Comparison of ENCODE assay signal across 8 cellular contexts in the genomic region with DNA sequence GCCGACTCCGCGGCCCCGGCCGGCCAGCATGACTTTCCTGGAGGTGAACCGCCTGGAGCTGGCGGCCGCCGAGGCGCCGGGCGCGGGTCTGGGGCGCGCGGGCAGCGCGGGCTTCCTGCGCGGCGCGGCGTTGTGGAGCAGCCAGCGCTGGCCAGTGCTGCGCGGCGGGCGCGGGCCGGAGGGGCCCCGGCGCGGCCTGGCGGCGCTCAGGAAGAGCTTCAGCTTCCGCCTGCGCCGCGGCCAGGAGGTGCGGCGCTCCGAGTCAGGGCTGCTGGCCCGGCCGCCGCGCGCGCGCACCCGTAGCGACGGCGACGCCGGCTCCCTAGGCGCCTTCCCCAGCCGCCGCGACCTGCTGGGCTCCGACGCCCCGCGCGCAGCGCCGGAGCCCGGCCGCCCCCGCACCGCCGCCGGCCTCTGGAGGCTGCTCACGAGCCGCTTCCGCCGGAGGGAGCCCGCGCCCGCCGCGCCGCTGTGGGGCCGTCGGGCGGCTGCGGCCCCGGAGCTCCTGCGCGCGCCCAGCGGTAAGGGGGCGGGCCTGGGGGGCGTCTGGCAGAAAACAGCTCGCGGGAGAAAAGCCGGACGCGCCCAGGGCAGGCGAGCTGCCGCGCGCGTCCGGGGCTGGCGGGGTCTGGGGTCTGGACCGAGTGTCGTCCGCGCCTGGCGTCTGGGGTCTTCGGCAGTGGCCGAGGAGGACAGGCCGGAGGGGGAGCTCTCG. TPM values are rescaled to one million over a fixed set of nuclear protein-coding genes. Genes with fewer than 3 reads are reported as not detected.
A peak's percentile ranks its signal among the peaks of the same experiment; 100 is the strongest.
DNase-seq lines count a peak whose midpoint lies in the region; ATAC-seq, FAIRE-seq and TF ChIP-seq lines count a peak whose summit lies in the region.

No MANE protein-coding gene starts in this region.

- peaks cover 22% of the 10 kb centered on the region for H3K27me3 Mint-ChIP-seq in CD4-positive, alpha-beta T cell
- peaks cover 19% of the 10 kb centered on the region for H3K27me3 Mint-ChIP-seq in neural crest cell (ENCODE audit: low read depth)

- H3K4ac ChIP-seq in H1 (replicated peaks; ENCODE audit: insufficient read length, low read depth, low read length): no peak overlapping the region

- H3K4me1 ChIP-seq in H1 (replicated peaks in 1 of 4; ENCODE audit: control insufficient read depth in 3 of 4, insufficient read depth in 4 of 4, low read length in 3 of 4): peaks cover 0 to 24% (median 16%) of the 10 kb centered on the region in 4 experiments; a peak in 6 of 7 replicates

- H3K9me3 Mint-ChIP-seq in CD4-positive, alpha-beta T cell: no peaks in the 10 kb centered on the region
- no peaks in the 10 kb centered on the region for H3K9me3 Mint-ChIP-seq in neural crest cell

- peaks cover 26% of the 10 kb centered on the region for H3K36me3 Mint-ChIP-seq in CD4-positive, alpha-beta T cell (ENCODE audit: low read depth)
- H3K36me3 Mint-ChIP-seq in neural crest cell (ENCODE audit: low read depth): no peaks in the 10 kb centered on the region

- intact Hi-C loops in CD4-positive, alpha-beta T cell (cut with DNase I, micrococcal nuclease): no loop called here

- ATAC-seq in CD4-positive, alpha-beta T cell (ENCODE audit: poor library complexity): peak; percentile 38
- ATAC-seq in GM19023 (IDR thresholded peaks at IDR 0.05; ENCODE audit: unreplicated experiment): no peak
- ATAC-seq in HG03159 (IDR thresholded peaks at IDR 0.05; ENCODE audit: unreplicated experiment): no peak

- peaks cover 47 to 61% of the 10 kb centered on the region in 2 experiments for H4K20me1 ChIP-seq in H1 (replicated peaks in 1 of 2; ENCODE audit: control insufficient read depth in 1 of 2, insufficient read depth in 2 of 2, low read length in 2 of 2)

- H2BK15ac ChIP-seq in H1 (ENCODE audit: low read length): no peak overlapping the region

- H3K9me3 ChIP-seq in CD4-positive, alpha-beta T cell (ENCODE audit: control insufficient read depth, low read length): no peaks in the 10 kb centered on the region
- no peaks in the 10 kb centered on the region for H3K9me3 ChIP-seq in H1 (ENCODE audit: insufficient read depth in 2 of 2, low read depth in 1 of 2, low read length in 1 of 2)

- no peak overlapping the region for H3K23ac ChIP-seq in H1 (ENCODE audit: insufficient read length)

- no peak overlapping the region for H2BK5ac ChIP-seq in H1 (ENCODE audit: low read depth, low read length)

- no peak overlapping the region for H2AFZ ChIP-seq in H1 (ENCODE audit: low read length)

- CTCF ChIA-PET in CD4-positive, alpha-beta T cell (lab: Charles Lee): interaction anchor here (1.4 kb wide), 1 partner anchor 9 kb away, joined by 4 read pairs; no protein-coding TSS in a partner anchor
- CTCF ChIA-PET in H1 (lab: Charles Lee; ENCODE audit: partially characterized antibody): interaction anchor here (0.6 to 22.4 kb wide), 17 partner anchors 9 to 131 kb away, joined by 3 to 448 read pairs (median 4); partner anchors contain the start of genes AGAP3, CDK5, SLC4A2 and TMUB1

- H3K36me3 ChIP-seq in H1 (ENCODE audit: control insufficient read depth in 2 of 4, insufficient read depth in 4 of 4, low read length in 3 of 4): peaks cover 0 to 13% (median 4%) of the 10 kb centered on the region in 4 experiments; a peak in 2 of 8 replicates

- H3K79me2 ChIP-seq in H1 (ENCODE audit: control insufficient read depth in 1 of 2, insufficient read depth in 2 of 2, low read length in 2 of 2): peaks cover 0 to 16% of the 10 kb centered on the region in 2 experiments; a peak in 2 of 4 replicates

- no peak for FAIRE-seq in H1 (lab: Jason Lieb, UNC)

- peaks cover 17% of the 10 kb centered on the region for H3K4me1 Mint-ChIP-seq in CD4-positive, alpha-beta T cell (ENCODE audit: low read depth)
- peaks cover 19% of the 10 kb centered on the region for H3K4me1 Mint-ChIP-seq in neural crest cell

- H3K4me3 ChIP-seq in H1 (ENCODE audit: extremely low read depth in 1 of 4, insufficient read depth in 2 of 4, low read depth in 3 of 4, low read length in 4 of 4): peak overlapping the region in 3 of 4 experiments; percentile 12 to 59 (median 32); a peak in 5 of 8 replicates

- 5% methylated on average over 58 of the region's 114 CpGs; no CpG with 5 or more reads in 1 of the 2 experiments for WGBS in H1 (ENCODE audit: extremely low coverage in 1 of 2, insufficient coverage in 1 of 2, insufficient read length in 1 of 2, insufficient replicate concordance in 2 of 2, low coverage in 1 of 2, low lambda C conversion rate in 2 of 2, missing lambda C conversion rate in 1 of 2), 2 experiments

- no peak overlapping the region for H3K56ac ChIP-seq in H1 (replicated peaks; ENCODE audit: insufficient read length, low read depth, low read length)

- peaks cover 5% of the 10 kb centered on the region for H3K79me1 ChIP-seq in H1 (ENCODE audit: low read depth, low read length)

- H4K8ac ChIP-seq in H1 (ENCODE audit: extremely low read depth, insufficient read depth, low read length): no peak overlapping the region

- H3K18ac ChIP-seq in H1 (ENCODE audit: extremely low read depth, low read length): no peak overlapping the region

- no peak; a peak in 1 of 4 replicates for TF ChIP-seq RAD21 in H1 (IDR thresholded peaks at IDR 0.05 in 1 of 2, conservative IDR thresholded peaks at IDR 0.05 in 1 of 2; ENCODE audit: low read depth in 2 of 2, low read length in 2 of 2)

- no peak overlapping the region for H2BK120ac ChIP-seq in H1 (replicated peaks; ENCODE audit: low read depth, low read length)

- H3K27ac Mint-ChIP-seq in CD4-positive, alpha-beta T cell: peak overlapping the region; percentile 78
- H3K27ac Mint-ChIP-seq in neural crest cell (ENCODE audit: unreplicated experiment): no peak overlapping the region

- POLR2A ChIA-PET in CD4-positive, alpha-beta T cell (lab: Charles Lee): interaction anchor here (0.7 to 1.1 kb wide), 2 partner anchors 87 to 101 kb away, joined by 3 read pairs; partner anchors contain the start of gene ABCB8
- POLR2A ChIA-PET in H1 (lab: Charles Lee; ENCODE audit: partially characterized antibody): interaction anchor here (0.6 to 2.7 kb wide), 8 partner anchors 9 to 112 kb away, joined by 3 to 9 read pairs (median 4); partner anchors contain the start of genes ABCF2 and FASTK

- H4K5ac ChIP-seq in H1 (ENCODE audit: insufficient read length, low read depth, low read length): no peak overlapping the region

- TF ChIP-seq POLR2A in H1 (IDR thresholded peaks at IDR 0.05; ENCODE audit: control extremely low read depth in 1 of 2, low read depth in 2 of 2, low read length in 2 of 2): no peak

- H3K27ac ChIP-seq in CD4-positive, alpha-beta T cell (ENCODE audit: low read depth, low read length): no peak overlapping the region
- H3K27ac ChIP-seq in H1 (ENCODE audit: low read depth, low read length): no peak overlapping the region

- no peak overlapping the region for H3K14ac ChIP-seq in H1 (ENCODE audit: insufficient read length)

- no peak overlapping the region for H4K91ac ChIP-seq in H1 (replicated peaks; ENCODE audit: insufficient read length, low read length)

- H2AK5ac ChIP-seq in H1 (ENCODE audit: low read depth, low read length): no peak overlapping the region

- H3K4me2 ChIP-seq in H1 (ENCODE audit: insufficient read depth in 1 of 2, low read depth in 2 of 2, low read length in 2 of 2): peak overlapping the region; percentile 55 to 70

- TF ChIP-seq EP300 in H1 (IDR thresholded peaks at IDR 0.05; ENCODE audit: borderline replicate concordance in 1 of 2, low read depth in 2 of 2, low read length in 2 of 2): no peak

- TF ChIP-seq CTCF in CD4-positive, alpha-beta T cell (IDR thresholded peaks at IDR 0.05): no peak
- TF ChIP-seq CTCF in H1 (IDR thresholded peaks at IDR 0.05; ENCODE audit: control extremely low read depth in 1 of 3, insufficient read depth in 1 of 3, low read depth in 1 of 3, low read length in 3 of 3) (peak in 1 of 3 experiments; percentile 0; a peak in 1 of 4 replicates), neural crest cell (conservative IDR thresholded peaks at IDR 0.05) (no peak)

- no peak overlapping the region for H2BK20ac ChIP-seq in H1 (ENCODE audit: low read length)

- DNase-seq in CD4-positive, alpha-beta T cell: peak in 2 of 10 experiments; percentile 35 to 45
- DNase-seq in T-helper 2 cell (peak in 3 of 5 experiments; percentile 11 to 59 (median 24)), H1 (ENCODE audit: low read depth in 1 of 2, low spot score in 2 of 2) (peak in 1 of 2 experiments; percentile 68), neural crest cell (ENCODE audit: low read depth, low spot score) (no peak), DMS114 treated with DMSO at 0.1 percent for 48 hours (lab: John Stamatoyannopoulos, UW; ENCODE audit: unreplicated experiment) (no peak), HuH-7.5 (ENCODE audit: low spot score) (no peak)

- peak overlapping the region in 1 of 4 experiments; percentile 39; a peak in 1 of 7 replicates for H3K9ac ChIP-seq in H1 (replicated peaks in 1 of 4; ENCODE audit: extremely low read depth in 1 of 4, low read depth in 3 of 4, low read length in 3 of 4)

- H3K27me3 ChIP-seq in CD4-positive, alpha-beta T cell (ENCODE audit: control insufficient read depth, insufficient read depth, low read length): peaks cover 5% of the 10 kb centered on the region
- peaks cover 0 to 15% (median 9%) of the 10 kb centered on the region in 4 experiments; a peak in 3 of 7 replicates for H3K27me3 ChIP-seq in H1 (replicated peaks in 1 of 4; ENCODE audit: control insufficient read depth in 3 of 4, extremely low read depth in 1 of 4, insufficient read depth in 3 of 4, low read length in 3 of 4)

- H2BK12ac ChIP-seq in H1 (ENCODE audit: low read depth, low read length): no peak overlapping the region

- peaks cover 7% of the 10 kb centered on the region for H3K23me2 ChIP-seq in H1 (ENCODE audit: low read depth, low read length)

- peak overlapping the region; percentile 76 for H3K4me3 Mint-ChIP-seq in CD4-positive, alpha-beta T cell
- peak overlapping the region; percentile 74 for H3K4me3 Mint-ChIP-seq in neural crest cell

RNA-seq across cellular contexts. Expression of gene AGAP3, which starts 29.0 kb away (rescaled TPM):
- total RNA-seq in CD4-positive, alpha-beta T cell: 10 to 100 TPM; 43.2 to 44.6 TPM
- 66.4 and 68.1 TPM in 2 replicates for total RNA-seq in H1 (2021; fragmentation: NEBNext Ultra II Directional; extraction: Animal tissue kit (Norgen Biotek cat#: 25700))
- 120 and 194 TPM in 2 replicates for polyA plus RNA-seq in H1 (2011; rRNA removed)
- 90.4 TPM for polyA plus RNA-seq in H1 (2011; cell fraction: cytosol; rRNA removed)
- polyA plus RNA-seq in H1 (2011; cell fraction: nucleus; rRNA removed): 258 TPM
- 70.1 to 77.1 TPM (median 74.6 TPM) in 4 replicates for polyA plus RNA-seq in H1 (2012, experiment 1 of 2)
- 48.0 TPM for polyA plus RNA-seq in H1 (2012, experiment 2 of 2)
- polyA plus RNA-seq in H1 (2013, experiment 1 of 2): 33.4 TPM
- polyA plus RNA-seq in H1 (2013, experiment 2 of 2): 33.2 TPM
- 27.8 and 33.8 TPM in 2 replicates for polyA minus RNA-seq in H1 (2011; rRNA and poly(A)+ RNA removed)
- polyA minus RNA-seq in H1 (2011; cell fraction: cytosol; rRNA and poly(A)+ RNA removed): 47.5 TPM
- 71.5 TPM for polyA minus RNA-seq in H1 (2011; cell fraction: nucleus; rRNA and poly(A)+ RNA removed)
- 128 and 139 TPM in 2 replicates for total RNA-seq in neural crest cell

RNA-seq across cellular contexts. Expression of gene TMUB1, which starts 32.0 kb away (rescaled TPM):
- total RNA-seq in CD4-positive, alpha-beta T cell: 10 to 100 TPM; 44.5 to 46.6 TPM
- 41.4 and 48.7 TPM in 2 replicates for total RNA-seq in H1 (2021; fragmentation: NEBNext Ultra II Directional; extraction: Animal tissue kit (Norgen Biotek cat#: 25700))
- polyA plus RNA-seq in H1 (2011; rRNA removed): 56.2 and 85.7 TPM in 2 replicates
- polyA plus RNA-seq in H1 (2011; cell fraction: cytosol; rRNA removed): 38.5 TPM
- polyA plus RNA-seq in H1 (2011; cell fraction: nucleus; rRNA removed): 77.0 TPM
- 23.7 to 47.4 TPM (median 42.5 TPM) in 4 replicates for polyA plus RNA-seq in H1 (2012, experiment 1 of 2)
- polyA plus RNA-seq in H1 (2012, experiment 2 of 2): 45.8 TPM
- polyA plus RNA-seq in H1 (2013, experiment 1 of 2): 69.9 TPM
- 77.4 TPM for polyA plus RNA-seq in H1 (2013, experiment 2 of 2)
- 6.5 and 7.1 TPM in 2 replicates for polyA minus RNA-seq in H1 (2011; rRNA and poly(A)+ RNA removed)
- polyA minus RNA-seq in H1 (2011; cell fraction: cytosol; rRNA and poly(A)+ RNA removed): 18.8 TPM
- 14.7 TPM for polyA minus RNA-seq in H1 (2011; cell fraction: nucleus; rRNA and poly(A)+ RNA removed)
- 44.9 and 46.5 TPM in 2 replicates for total RNA-seq in neural crest cell

RNA-seq across cellular contexts. Expression of gene FASTK, which starts 34.7 kb away (rescaled TPM):
- 10 to 100 TPM; 82.2 to 84.2 TPM for total RNA-seq in CD4-positive, alpha-beta T cell
- 39.4 and 43.8 TPM in 2 replicates for total RNA-seq in H1 (2021; fragmentation: NEBNext Ultra II Directional; extraction: Animal tissue kit (Norgen Biotek cat#: 25700))
- 84.0 and 116 TPM in 2 replicates for polyA plus RNA-seq in H1 (2011; rRNA removed)
- polyA plus RNA-seq in H1 (2011; cell fraction: cytosol; rRNA removed): 87.9 TPM
- polyA plus RNA-seq in H1 (2011; cell fraction: nucleus; rRNA removed): 383 TPM
- 34.8 to 66.7 TPM (median 56.9 TPM) in 4 replicates for polyA plus RNA-seq in H1 (2012, experiment 1 of 2)
- polyA plus RNA-seq in H1 (2012, experiment 2 of 2): 59.3 TPM
- polyA plus RNA-seq in H1 (2013, experiment 1 of 2): 53.6 TPM
- polyA plus RNA-seq in H1 (2013, experiment 2 of 2): 45.8 TPM
- 28.6 and 30.4 TPM in 2 replicates for polyA minus RNA-seq in H1 (2011; rRNA and poly(A)+ RNA removed)
- polyA minus RNA-seq in H1 (2011; cell fraction: cytosol; rRNA and poly(A)+ RNA removed): 25.5 TPM
- polyA minus RNA-seq in H1 (2011; cell fraction: nucleus; rRNA and poly(A)+ RNA removed): 71.3 TPM
- total RNA-seq in neural crest cell: 82.4 and 86.1 TPM in 2 replicates

RNA-seq across cellular contexts. Expression of gene GBX1, which starts 52.2 kb away (rescaled TPM):
- total RNA-seq in CD4-positive, alpha-beta T cell: not detected
- total RNA-seq in H1 (2021; fragmentation: NEBNext Ultra II Directional; extraction: Animal tissue kit (Norgen Biotek cat#: 25700)): not detected in 2 replicates
- polyA plus RNA-seq in H1 (2011; rRNA removed): not detected in 2 replicates
- polyA plus RNA-seq in H1 (2011; cell fraction: cytosol; rRNA removed): 0.06 TPM
- 0.20 TPM for polyA plus RNA-seq in H1 (2011; cell fraction: nucleus; rRNA removed)
- polyA plus RNA-seq in H1 (2012, experiment 1 of 2): 0.23 to 0.32 TPM in 2 of 4 replicates, not detected in the others
- not detected for polyA plus RNA-seq in H1 (2012, experiment 2 of 2)
- polyA plus RNA-seq in H1 (2013, experiment 1 of 2): not detected
- polyA plus RNA-seq in H1 (2013, experiment 2 of 2): 0.09 TPM
- not detected in 2 replicates for polyA minus RNA-seq in H1 (2011; rRNA and poly(A)+ RNA removed)
- not detected for polyA minus RNA-seq in H1 (2011; cell fraction: cytosol; rRNA and poly(A)+ RNA removed)
- 1.00 TPM for polyA minus RNA-seq in H1 (2011; cell fraction: nucleus; rRNA and poly(A)+ RNA removed)
- 2.0 and 2.4 TPM in 2 replicates for total RNA-seq in neural crest cell

RNA-seq across cellular contexts. Expression of gene SLC4A2, which starts 55.9 kb away (rescaled TPM):
- 10 to 100 TPM; 27.1 to 31.4 TPM for total RNA-seq in CD4-positive, alpha-beta T cell
- 147 and 148 TPM in 2 replicates for total RNA-seq in H1 (2021; fragmentation: NEBNext Ultra II Directional; extraction: Animal tissue kit (Norgen Biotek cat#: 25700))
- polyA plus RNA-seq in H1 (2011; rRNA removed): 72.6 and 105 TPM in 2 replicates
- 64.0 TPM for polyA plus RNA-seq in H1 (2011; cell fraction: cytosol; rRNA removed)
- polyA plus RNA-seq in H1 (2011; cell fraction: nucleus; rRNA removed): 293 TPM
- 60.3 to 144 TPM (median 135 TPM) in 4 replicates for polyA plus RNA-seq in H1 (2012, experiment 1 of 2)
- polyA plus RNA-seq in H1 (2012, experiment 2 of 2): 178 TPM
- polyA plus RNA-seq in H1 (2013, experiment 1 of 2): 120 TPM
- polyA plus RNA-seq in H1 (2013, experiment 2 of 2): 123 TPM
- polyA minus RNA-seq in H1 (2011; rRNA and poly(A)+ RNA removed): 42.9 and 53.5 TPM in 2 replicates
- polyA minus RNA-seq in H1 (2011; cell fraction: cytosol; rRNA and poly(A)+ RNA removed): 63.4 TPM
- polyA minus RNA-seq in H1 (2011; cell fraction: nucleus; rRNA and poly(A)+ RNA removed): 68.4 TPM
- total RNA-seq in neural crest cell: 139 and 141 TPM in 2 replicates

Comparison
In these comparisons a context has a peak if more than half of its experiments do, and no peak if none do; other contexts are left out.
1. DNase-seq: peak in T-helper 2 cell (3 of 5); none in neural crest cell (single experiment), DMS114 treated with DMSO at 0.1 percent for 48 hours (single experiment) and HuH-7.5 (single experiment).